In genomic region chr2:160269803-160270570, GRCh38 we compare ENCODE assay signal across 8 cellular contexts.
DNase-seq lines count a peak whose midpoint lies in the region; ATAC-seq and TF ChIP-seq lines count a peak whose summit lies in the region.

No MANE protein-coding gene starts in this region.

- peak overlapping the region; percentile 76 for H3K14ac ChIP-seq in neuronal stem cell (ENCODE audit: low read length)

- peak overlapping the region; percentile 79 to 96 (median 92) for H3K27ac Mint-ChIP-seq in CD8-positive, alpha-beta memory T cell

- POLR2A ChIA-PET in CD8-positive, alpha-beta memory T cell (lab: Charles Lee) = interaction anchor here (1.0 kb wide), 1 partner anchor 27 kb away, joined by 3 read pairs; no protein-coding TSS in a partner anchor

- H3K4me1 ChIP-seq in CD8-positive, alpha-beta memory T cell (ENCODE audit: insufficient read depth, low read length) = peaks cover 15% of the 10 kb centered on the region
- H3K4me1 ChIP-seq in gastroesophageal sphincter (peaks cover 2 to 27% (median 11%) of the 10 kb centered on the region in 3 donors), neuronal stem cell (ENCODE audit: control insufficient read depth in 2 of 2, insufficient read depth in 1 of 2, low read depth in 1 of 2, low read length in 2 of 2) (peaks cover 2 to 18% of the 10 kb centered on the region in 2 donors), stomach smooth muscle (ENCODE audit: control insufficient read depth, insufficient read depth, low read length) (peaks cover 24% of the 10 kb centered on the region)

- peak overlapping the region; percentile 63 for H2BK15ac ChIP-seq in neuronal stem cell (ENCODE audit: low read length)

- 0% methylated on average over 13 of the region's 53 CpGs; no CpG with 5 or more reads in 1 of the 2 donors for WGBS in gastroesophageal sphincter (ENCODE audit: low coverage in 1 of 2), 2 donors
- no CpG with 5 or more reads among the region's 53 CpGs for WGBS in neuronal stem cell (ENCODE audit: extremely low coverage in 2 of 2, insufficient read length in 2 of 2, insufficient replicate concordance in 1 of 2), 2 donors

- peaks cover 0 to 40% (median 13%) of the 10 kb centered on the region in 3 donors for H3K36me3 Mint-ChIP-seq in CD8-positive, alpha-beta memory T cell

- H3K4me3 ChIP-seq in CD8-positive, alpha-beta memory T cell (ENCODE audit: low read length) = peak overlapping the region; percentile 46
- peak overlapping the region; percentile 42 to 57 for H3K4me3 ChIP-seq in gastroesophageal sphincter
- peak overlapping the region; percentile 13 to 72 for H3K4me3 ChIP-seq in neuronal stem cell (ENCODE audit: low read length in 2 of 2)
- peak overlapping the region; percentile 57 to 82 for H3K4me3 ChIP-seq in stomach smooth muscle (ENCODE audit: low read length in 2 of 2)

- H3K9ac ChIP-seq in neuronal stem cell (ENCODE audit: low read depth, low read length, poor library complexity) (peak overlapping the region; percentile 86), stomach smooth muscle (ENCODE audit: low read length in 2 of 2) (peak overlapping the region; percentile 75 to 92)

- H4K91ac ChIP-seq in neuronal stem cell (ENCODE audit: low read depth, low read length, poor library complexity) = no peak overlapping the region

- H2AFZ ChIP-seq in neuronal stem cell (ENCODE audit: low read length) = peak overlapping the region; percentile 72

- CTCF ChIA-PET in CD8-positive, alpha-beta memory T cell (lab: Charles Lee) = interaction anchor here (0.7 to 2.6 kb wide), 23 partner anchors 10 to 794 kb away, joined by 3 to 13 read pairs (median 4); no protein-coding TSS in a partner anchor

- TF ChIP-seq EP300 in gastroesophageal sphincter (IDR thresholded peaks at IDR 0.05) = no peak

- DNase-seq in CD8-positive, alpha-beta memory T cell = peak; percentile 62 to 81 (median 66)
- peak; percentile 65 for DNase-seq in HPDE6-E6E7 (ENCODE audit: extremely low spot score)
- DNase-seq in RPMI7951 (ENCODE audit: low read depth) = peak; percentile 95
- DNase-seq in activated naive CD4-positive, alpha-beta T cell treated with Interleukin-2 at 50 U/mL for 16 hours = peak; percentile 76
- DNase-seq in neuronal stem cell (ENCODE audit: low spot score) = peak; percentile 87

- no peak overlapping the region for H2AK5ac ChIP-seq in neuronal stem cell (ENCODE audit: low read depth, low read length)

- ATAC-seq in GM19468 (IDR thresholded peaks at IDR 0.05; ENCODE audit: extremely low read depth, unreplicated experiment) (peak; percentile 80), gastroesophageal sphincter (peak; percentile 93)

- H3K9me3 Mint-ChIP-seq in CD8-positive, alpha-beta memory T cell = no peaks in the 10 kb centered on the region

- H3K4me3 Mint-ChIP-seq in CD8-positive, alpha-beta memory T cell = peak overlapping the region; percentile 74 to 95 (median 87)

- H3K27me3 ChIP-seq in CD8-positive, alpha-beta memory T cell (ENCODE audit: insufficient read depth, low read length, poor library complexity, severe bottlenecking) = no peaks in the 10 kb centered on the region
- H3K27me3 ChIP-seq in gastroesophageal sphincter (no peaks in the 10 kb centered on the region), neuronal stem cell (ENCODE audit: control insufficient read depth in 3 of 3, insufficient read depth in 3 of 3, low read depth in 1 of 3, low read length in 3 of 3) (no peaks in the 10 kb centered on the region), stomach smooth muscle (ENCODE audit: control insufficient read depth in 1 of 2, insufficient read depth in 2 of 2, low read length in 2 of 2) (no peaks in the 10 kb centered on the region)

- peak overlapping the region; percentile 78 for H2BK5ac ChIP-seq in neuronal stem cell (ENCODE audit: low read length)

- no peak overlapping the region for H4K8ac ChIP-seq in neuronal stem cell (ENCODE audit: low read depth, low read length)

- H3K4ac ChIP-seq in neuronal stem cell (ENCODE audit: low read length) = no peak overlapping the region

- H3K36me3 ChIP-seq in CD8-positive, alpha-beta memory T cell (ENCODE audit: insufficient read depth, low read length) = peaks cover 5% of the 10 kb centered on the region
- H3K36me3 ChIP-seq in gastroesophageal sphincter (peaks cover 0 to 35% of the 10 kb centered on the region in 2 donors), neuronal stem cell (replicated peaks in 1 of 2; ENCODE audit: control insufficient read depth in 2 of 2, insufficient read depth in 2 of 2, low read length in 2 of 2) (peaks cover 0 to 44% of the 10 kb centered on the region in 2 donors), stomach smooth muscle (ENCODE audit: control insufficient read depth in 2 of 2, insufficient read depth in 2 of 2, low read length in 2 of 2) (peaks cover 2 to 9% of the 10 kb centered on the region in 2 donors)

- H3K23ac ChIP-seq in neuronal stem cell (ENCODE audit: low read depth, low read length, poor library complexity) = peak overlapping the region; percentile 86

- H3K9me3 ChIP-seq in CD8-positive, alpha-beta memory T cell (ENCODE audit: low read length) = no peaks in the 10 kb centered on the region
- H3K9me3 ChIP-seq in gastroesophageal sphincter (no peaks in the 10 kb centered on the region), neuronal stem cell (replicated peaks in 1 of 2; ENCODE audit: control insufficient read depth in 2 of 2, insufficient read depth in 1 of 2, low read depth in 1 of 2, low read length in 2 of 2) (peaks cover 0 to 16% of the 10 kb centered on the region in 2 donors), stomach smooth muscle (ENCODE audit: control insufficient read depth in 2 of 2, low read length in 2 of 2) (no peaks in the 10 kb centered on the region)

- H3K27me3 Mint-ChIP-seq in CD8-positive, alpha-beta memory T cell = peaks cover 0 to 1% of the 10 kb centered on the region in 2 donors

- no peaks in the 10 kb centered on the region for H3K79me1 ChIP-seq in neuronal stem cell (ENCODE audit: low read depth, low read length)

- peak overlapping the region; percentile 52 for H2BK12ac ChIP-seq in neuronal stem cell (ENCODE audit: low read length)

- H3K4me1 Mint-ChIP-seq in CD8-positive, alpha-beta memory T cell = peaks cover 27 to 46% (median 40%) of the 10 kb centered on the region in 3 donors

- H2BK120ac ChIP-seq in neuronal stem cell (ENCODE audit: low read depth, low read length) = peak overlapping the region; percentile 26

- peak overlapping the region; percentile 98 for H3K18ac ChIP-seq in neuronal stem cell (ENCODE audit: low read length)

- peak; percentile 55 to 90 (median 88) for TF ChIP-seq CTCF in gastroesophageal sphincter (IDR thresholded peaks at IDR 0.05)

- peak overlapping the region; percentile 74 for H3K4me2 ChIP-seq in neuronal stem cell (ENCODE audit: insufficient read depth, low read length, poor library complexity, severe bottlenecking)

- TF ChIP-seq POLR2A in gastroesophageal sphincter (IDR thresholded peaks at IDR 0.05) = peak; percentile 28 to 41

- peak overlapping the region; percentile 20 for H3K27ac ChIP-seq in CD8-positive, alpha-beta memory T cell (ENCODE audit: low read depth, low read length)
- peak overlapping the region; percentile 85 to 97 (median 93) for H3K27ac ChIP-seq in gastroesophageal sphincter
- H3K27ac ChIP-seq in neuronal stem cell (replicated peaks; ENCODE audit: low read length) = peak overlapping the region; percentile 97
- peak overlapping the region; percentile 98 for H3K27ac ChIP-seq in stomach smooth muscle (ENCODE audit: low read length)

Comparison
In these comparisons a context has a peak if more than half of its experiments do, and no peak if none do; other contexts are left out.
1. Peak in every context shown above with its lines: DNase-seq, ATAC-seq, H3K4me3 ChIP-seq and H3K27ac ChIP-seq.
2. H3K27ac ChIP-seq: peak in every context shown above with its lines; median percentile 98 in stomach smooth muscle; 97 in neuronal stem cell; 93 in gastroesophageal sphincter; 20 in CD8-positive, alpha-beta memory T cell.